ENCODE assay signal across 1 cellular context in the genomic region with DNA sequence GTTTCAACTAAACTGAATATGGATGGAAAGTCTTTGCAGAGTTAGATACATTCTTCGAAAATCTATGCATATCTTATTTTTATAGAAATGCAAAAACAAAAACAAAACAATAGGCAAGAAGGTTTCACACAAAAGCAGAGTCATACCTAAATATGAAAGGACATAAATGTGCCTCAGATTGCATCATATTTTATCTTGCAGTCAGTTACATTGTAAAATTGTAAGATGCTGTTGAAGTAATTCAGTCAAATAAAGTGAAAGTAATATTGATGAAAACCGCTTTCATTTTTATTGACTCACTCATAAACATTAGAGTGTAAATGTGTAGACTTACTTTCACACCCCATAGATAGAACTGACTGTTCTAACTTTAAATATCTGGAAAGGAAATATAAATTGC.
TF ChIP-seq lines count a peak whose summit lies in the region.

No MANE protein-coding gene starts in this region.

TF ChIP-seq in GM23338, 12 proteins besides CTCF, POLR2A, EP300 and RAD21 (continued from another document):
- TF ChIP-seq, protein P1, sequence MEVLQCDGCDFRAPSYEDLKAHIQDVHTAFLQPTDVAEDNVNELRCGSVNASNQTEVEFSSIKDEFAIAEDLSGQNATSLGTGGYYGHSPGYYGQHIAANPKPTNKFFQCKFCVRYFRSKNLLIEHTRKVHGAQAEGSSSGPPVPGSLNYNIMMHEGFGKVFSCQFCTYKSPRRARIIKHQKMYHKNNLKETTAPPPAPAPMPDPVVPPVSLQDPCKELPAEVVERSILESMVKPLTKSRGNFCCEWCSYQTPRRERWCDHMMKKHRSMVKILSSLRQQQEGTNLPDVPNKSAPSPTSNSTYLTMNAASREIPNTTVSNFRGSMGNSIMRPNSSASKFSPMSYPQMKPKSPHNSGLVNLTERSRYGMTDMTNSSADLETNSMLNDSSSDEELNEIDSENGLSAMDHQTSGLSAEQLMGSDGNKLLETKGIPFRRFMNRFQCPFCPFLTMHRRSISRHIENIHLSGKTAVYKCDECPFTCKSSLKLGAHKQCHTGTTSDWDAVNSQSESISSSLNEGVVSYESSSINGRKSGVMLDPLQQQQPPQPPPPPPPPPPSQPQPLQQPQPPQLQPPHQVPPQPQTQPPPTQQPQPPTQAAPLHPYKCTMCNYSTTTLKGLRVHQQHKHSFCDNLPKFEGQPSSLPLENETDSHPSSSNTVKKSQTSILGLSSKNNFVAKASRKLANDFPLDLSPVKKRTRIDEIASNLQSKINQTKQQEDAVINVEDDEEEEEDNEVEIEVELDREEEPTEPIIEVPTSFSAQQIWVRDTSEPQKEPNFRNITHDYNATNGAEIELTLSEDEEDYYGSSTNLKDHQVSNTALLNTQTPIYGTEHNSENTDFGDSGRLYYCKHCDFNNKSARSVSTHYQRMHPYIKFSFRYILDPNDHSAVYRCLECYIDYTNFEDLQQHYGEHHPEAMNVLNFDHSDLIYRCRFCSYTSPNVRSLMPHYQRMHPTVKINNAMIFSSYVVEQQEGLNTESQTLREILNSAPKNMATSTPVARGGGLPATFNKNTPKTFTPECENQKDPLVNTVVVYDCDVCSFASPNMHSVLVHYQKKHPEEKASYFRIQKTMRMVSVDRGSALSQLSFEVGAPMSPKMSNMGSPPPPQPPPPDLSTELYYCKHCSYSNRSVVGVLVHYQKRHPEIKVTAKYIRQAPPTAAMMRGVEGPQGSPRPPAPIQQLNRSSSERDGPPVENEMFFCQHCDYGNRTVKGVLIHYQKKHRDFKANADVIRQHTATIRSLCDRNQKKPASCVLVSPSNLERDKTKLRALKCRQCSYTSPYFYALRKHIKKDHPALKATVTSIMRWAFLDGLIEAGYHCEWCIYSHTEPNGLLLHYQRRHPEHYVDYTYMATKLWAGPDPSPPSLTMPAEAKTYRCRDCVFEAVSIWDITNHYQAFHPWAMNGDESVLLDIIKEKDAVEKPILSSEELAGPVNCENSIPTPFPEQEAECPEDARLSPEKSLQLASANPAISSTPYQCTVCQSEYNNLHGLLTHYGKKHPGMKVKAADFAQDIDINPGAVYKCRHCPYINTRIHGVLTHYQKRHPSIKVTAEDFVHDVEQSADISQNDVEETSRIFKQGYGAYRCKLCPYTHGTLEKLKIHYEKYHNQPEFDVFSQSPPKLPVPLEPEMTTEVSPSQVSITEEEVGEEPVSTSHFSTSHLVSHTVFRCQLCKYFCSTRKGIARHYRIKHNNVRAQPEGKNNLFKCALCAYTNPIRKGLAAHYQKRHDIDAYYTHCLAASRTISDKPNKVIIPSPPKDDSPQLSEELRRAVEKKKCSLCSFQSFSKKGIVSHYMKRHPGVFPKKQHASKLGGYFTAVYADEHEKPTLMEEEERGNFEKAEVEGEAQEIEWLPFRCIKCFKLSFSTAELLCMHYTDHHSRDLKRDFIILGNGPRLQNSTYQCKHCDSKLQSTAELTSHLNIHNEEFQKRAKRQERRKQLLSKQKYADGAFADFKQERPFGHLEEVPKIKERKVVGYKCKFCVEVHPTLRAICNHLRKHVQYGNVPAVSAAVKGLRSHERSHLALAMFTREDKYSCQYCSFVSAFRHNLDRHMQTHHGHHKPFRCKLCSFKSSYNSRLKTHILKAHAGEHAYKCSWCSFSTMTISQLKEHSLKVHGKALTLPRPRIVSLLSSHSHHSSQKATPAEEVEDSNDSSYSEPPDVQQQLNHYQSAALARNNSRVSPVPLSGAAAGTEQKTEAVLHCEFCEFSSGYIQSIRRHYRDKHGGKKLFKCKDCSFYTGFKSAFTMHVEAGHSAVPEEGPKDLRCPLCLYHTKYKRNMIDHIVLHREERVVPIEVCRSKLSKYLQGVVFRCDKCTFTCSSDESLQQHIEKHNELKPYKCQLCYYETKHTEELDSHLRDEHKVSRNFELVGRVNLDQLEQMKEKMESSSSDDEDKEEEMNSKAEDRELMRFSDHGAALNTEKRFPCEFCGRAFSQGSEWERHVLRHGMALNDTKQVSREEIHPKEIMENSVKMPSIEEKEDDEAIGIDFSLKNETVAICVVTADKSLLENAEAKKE (CRISPR knock-in tag; IDR thresholded peaks at IDR 0.05): no peak
- no peak for TF ChIP-seq JUNB (IDR thresholded peaks at IDR 0.05; ENCODE audit: unreplicated experiment)
- TF ChIP-seq POLR2AphosphoS5 (IDR thresholded peaks at IDR 0.05; ENCODE audit: low read depth): no peak
- TF ChIP-seq, protein P2, sequence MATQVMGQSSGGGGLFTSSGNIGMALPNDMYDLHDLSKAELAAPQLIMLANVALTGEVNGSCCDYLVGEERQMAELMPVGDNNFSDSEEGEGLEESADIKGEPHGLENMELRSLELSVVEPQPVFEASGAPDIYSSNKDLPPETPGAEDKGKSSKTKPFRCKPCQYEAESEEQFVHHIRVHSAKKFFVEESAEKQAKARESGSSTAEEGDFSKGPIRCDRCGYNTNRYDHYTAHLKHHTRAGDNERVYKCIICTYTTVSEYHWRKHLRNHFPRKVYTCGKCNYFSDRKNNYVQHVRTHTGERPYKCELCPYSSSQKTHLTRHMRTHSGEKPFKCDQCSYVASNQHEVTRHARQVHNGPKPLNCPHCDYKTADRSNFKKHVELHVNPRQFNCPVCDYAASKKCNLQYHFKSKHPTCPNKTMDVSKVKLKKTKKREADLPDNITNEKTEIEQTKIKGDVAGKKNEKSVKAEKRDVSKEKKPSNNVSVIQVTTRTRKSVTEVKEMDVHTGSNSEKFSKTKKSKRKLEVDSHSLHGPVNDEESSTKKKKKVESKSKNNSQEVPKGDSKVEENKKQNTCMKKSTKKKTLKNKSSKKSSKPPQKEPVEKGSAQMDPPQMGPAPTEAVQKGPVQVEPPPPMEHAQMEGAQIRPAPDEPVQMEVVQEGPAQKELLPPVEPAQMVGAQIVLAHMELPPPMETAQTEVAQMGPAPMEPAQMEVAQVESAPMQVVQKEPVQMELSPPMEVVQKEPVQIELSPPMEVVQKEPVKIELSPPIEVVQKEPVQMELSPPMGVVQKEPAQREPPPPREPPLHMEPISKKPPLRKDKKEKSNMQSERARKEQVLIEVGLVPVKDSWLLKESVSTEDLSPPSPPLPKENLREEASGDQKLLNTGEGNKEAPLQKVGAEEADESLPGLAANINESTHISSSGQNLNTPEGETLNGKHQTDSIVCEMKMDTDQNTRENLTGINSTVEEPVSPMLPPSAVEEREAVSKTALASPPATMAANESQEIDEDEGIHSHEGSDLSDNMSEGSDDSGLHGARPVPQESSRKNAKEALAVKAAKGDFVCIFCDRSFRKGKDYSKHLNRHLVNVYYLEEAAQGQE (IDR thresholded peaks at IDR 0.05; ENCODE audit: unreplicated experiment): no peak
